In genomic region chr18:5732318-5732717, GRCh38 we compare ENCODE assay signal across 33 cellular contexts.
"Had no signal": no experiment of that assay in that cellular context is flagged by ENCODE, and none has a peak within 500 bp of the region (broad histone marks: within the 10 kb centered on the region; RNA-seq: fewer than 3 reads in every experiment).

No MANE protein-coding gene starts in this region.

- H3K27ac ChIP-seq: brain microvascular endothelial cell, colonic mucosa, dorsolateral prefrontal cortex, WERI-Rb-1 had no signal

- H3K4me3 Mint-ChIP-seq: activated B cell treated with CpG ODN at 0.5 μM for 24 hours; activated CD8-positive, alpha-beta T cell treated with anti-CD3 and anti-CD28 coated beads for 36 hours; activated naive CD8-positive, alpha-beta T cell; activated T-cell treated with anti-CD3 and anti-CD28 coated beads, Interleukin-2, amount 50 U/mL, for 4 hours; activated T-helper 17 cell treated with anti-CD3 and anti-CD28 coated beads, Interleukin-2, amount 50 U/mL, for 72 hours; endodermal cell; T-helper 17 cell; T-helper 2 cell treated with Interferon-gamma antibody and Interleukin-4, amounts not matched to agents 5 μg/mL and 100 μg/mL, for 36 hours had no signal

- H3K27me3 ChIP-seq: brain microvascular endothelial cell, colonic mucosa had no signal

- H3K9me3 ChIP-seq: colonic mucosa had no signal

- FAIRE-seq: astrocyte, frontal cortex had no signal

- H3K4me1 ChIP-seq: colonic mucosa had no signal

- H3K36me3 ChIP-seq: brain microvascular endothelial cell, colonic mucosa, WERI-Rb-1 had no signal

- H3K4me3 ChIP-seq: colonic mucosa, dorsolateral prefrontal cortex had no signal

- H3K4me1 Mint-ChIP-seq: activated B cell treated with CpG ODN at 0.5 μM for 24 hours; activated T-helper 17 cell treated with anti-CD3 and anti-CD28 coated beads, Interleukin-2, amount 50 U/mL, for 72 hours; T-helper 17 cell had no signal

- H3K27me3 Mint-ChIP-seq: activated B cell treated with CpG ODN at 0.5 μM for 24 hours; activated T-helper 17 cell treated with anti-CD3 and anti-CD28 coated beads, Interleukin-2, amount 50 U/mL, for 72 hours; T-helper 17 cell had no signal

- H3K36me3 Mint-ChIP-seq: activated naive CD8-positive, alpha-beta T cell had no signal

- DNase-seq: activated B cell treated with CpG ODN at 0.5 μM for 24 hours; activated CD4-positive, alpha-beta T cell treated with anti-CD3 and anti-CD28 coated beads for 48 hours; activated CD4-positive, alpha-beta T cell treated with anti-CD3 and anti-CD28 coated beads, Interleukin-2, amount 50 U/mL, for 1 hour; activated CD4-positive, alpha-beta T cell treated with anti-CD3 and anti-CD28 coated beads, Interleukin-2, amount 50 U/mL, for 48 hours; activated CD8-positive, alpha-beta memory T cell treated with anti-CD3 and anti-CD28 coated beads for 24 hours; activated CD8-positive, alpha-beta T cell treated with anti-CD3 and anti-CD28 coated beads for 36 hours; activated effector memory CD4-positive, alpha-beta T cell treated with Interleukin-2 at 50 U/mL for 16 hours; activated gamma-delta T cell treated with Interleukin-2 at 50 U/mL for 16 hours; activated naive CD4-positive, alpha-beta T cell treated with anti-CD3 and anti-CD28 coated beads, Interleukin-2, amount 50 U/mL, for 16 hours; activated naive CD4-positive, alpha-beta T cell treated with Interleukin-2 at 50 U/mL for 16 hours; activated T-cell treated with anti-CD3 and anti-CD28 coated beads, Interleukin-2, amount 50 U/mL, for 4 hours; amniotic stem cell; anterior cingulate cortex; brain microvascular endothelial cell; central memory CD4-positive, alpha-beta T cell; cerebellar nuclear complex; colonic mucosa; dorsolateral prefrontal cortex; effector memory CD4-positive, alpha-beta T cell; endodermal cell; foreskin fibroblast; head of caudate nucleus; T-helper 1 cell; T-helper 17 cell; T1000; WERI-Rb-1 had no signal

- H3K9me3 Mint-ChIP-seq: activated B cell treated with CpG ODN at 0.5 μM for 24 hours; activated CD8-positive, alpha-beta T cell treated with anti-CD3 and anti-CD28 coated beads for 36 hours; activated T-cell treated with anti-CD3 and anti-CD28 coated beads, Interleukin-2, amount 50 U/mL, for 4 hours; activated T-helper 17 cell treated with anti-CD3 and anti-CD28 coated beads, Interleukin-2, amount 50 U/mL, for 72 hours; endodermal cell; T-helper 2 cell treated with Interferon-gamma antibody and Interleukin-4, amounts not matched to agents 5 μg/mL and 100 μg/mL, for 36 hours had no signal

- ATAC-seq: activated CD4-positive, CD25-positive, alpha-beta regulatory T cell treated with anti-CD3 and anti-CD28 coated beads, Interleukin-2, amount 50 U/mL, for 24 hours; activated CD8-positive, alpha-beta T cell treated with anti-CD3 and anti-CD28 coated beads for 36 hours; activated T-cell treated with anti-CD3 and anti-CD28 coated beads, Interleukin-2, amount 50 U/mL, for 4 hours; activated T-helper 17 cell treated with anti-CD3 and anti-CD28 coated beads, Interleukin-2, amount 50 U/mL, for 72 hours; esophagus mucosa; T-helper 17 cell had no signal

- H3K27ac Mint-ChIP-seq: activated B cell treated with CpG ODN at 0.5 μM for 24 hours; activated CD8-positive, alpha-beta T cell treated with anti-CD3 and anti-CD28 coated beads for 36 hours; activated naive CD8-positive, alpha-beta T cell; activated T-helper 17 cell treated with anti-CD3 and anti-CD28 coated beads, Interleukin-2, amount 50 U/mL, for 72 hours; endodermal cell; T-helper 17 cell; T-helper 2 cell treated with Interferon-gamma antibody and Interleukin-4, amounts not matched to agents 5 μg/mL and 100 μg/mL, for 36 hours had no signal
